2 cellular contexts compared by ENCODE assay signal in the genomic region with DNA sequence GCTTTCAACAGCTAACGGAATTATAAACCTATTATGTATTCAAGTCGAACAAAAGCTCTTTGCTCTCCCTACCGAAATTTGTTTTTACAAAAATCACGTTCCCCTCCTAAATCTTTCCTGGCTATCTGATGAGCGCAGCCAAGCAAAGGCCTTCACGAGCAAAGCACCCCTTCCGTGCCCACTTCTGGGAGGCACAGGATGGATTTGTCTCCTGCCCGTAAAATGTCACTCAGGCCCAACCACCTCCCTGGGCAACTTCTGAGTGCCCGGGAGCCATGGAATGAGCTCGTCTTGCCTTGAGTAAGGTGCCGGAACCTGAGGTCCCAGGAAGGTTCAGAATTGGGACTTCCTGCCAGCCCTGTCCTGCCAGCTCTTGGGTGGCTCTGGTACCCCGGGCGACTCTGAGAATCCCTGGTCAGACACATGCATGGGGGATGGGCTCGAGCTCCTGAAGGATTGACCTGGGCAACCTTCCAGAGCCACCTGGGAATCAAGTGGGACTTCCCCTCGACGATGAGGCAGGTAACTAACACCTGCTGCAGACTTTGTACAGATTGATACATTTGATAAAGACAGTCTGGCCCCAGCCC.
TF ChIP-seq lines count a peak whose summit lies in the region.

No MANE protein-coding gene starts in this region.

TF ChIP-seq in IMR-90, 13 proteins besides CTCF, POLR2A, EP300 and RAD21:
- TF ChIP-seq CEBPB (IDR thresholded peaks at IDR 0.05; ENCODE audit: low read depth, low read length) (no peak), BHLHE40 (IDR thresholded peaks at IDR 0.05; ENCODE audit: low read depth, low read length) (no peak)

TF ChIP-seq in H1, 55 proteins besides CTCF, POLR2A, EP300 and RAD21:
- TF ChIP-seq, protein P1, sequence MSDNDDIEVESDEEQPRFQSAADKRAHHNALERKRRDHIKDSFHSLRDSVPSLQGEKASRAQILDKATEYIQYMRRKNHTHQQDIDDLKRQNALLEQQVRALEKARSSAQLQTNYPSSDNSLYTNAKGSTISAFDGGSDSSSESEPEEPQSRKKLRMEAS (IDR thresholded peaks at IDR 0.05), result no peak
- no peak for TF ChIP-seq NANOG (IDR thresholded peaks at IDR 0.05; ENCODE audit: insufficient read depth, low read depth, low read length, poor library complexity, severe bottlenecking)
- no peak for TF ChIP-seq CEBPB (IDR thresholded peaks at IDR 0.05; ENCODE audit: low read depth, low read length)
- TF ChIP-seq KDM1A (IDR thresholded peaks at IDR 0.05; ENCODE audit: borderline replicate concordance, low read length), result no peak
- no peak for TF ChIP-seq BACH1 (IDR thresholded peaks at IDR 0.05; ENCODE audit: low read length)
- TF ChIP-seq CREB1 (IDR thresholded peaks at IDR 0.05), result no peak
- no peak for TF ChIP-seq SAP30 (IDR thresholded peaks at IDR 0.05; ENCODE audit: insufficient read depth, insufficient replicate concordance, low read length)
- TF ChIP-seq TCF12 (IDR thresholded peaks at IDR 0.05; ENCODE audit: low read depth, low read length), result no peak
